In the genomic region with DNA sequence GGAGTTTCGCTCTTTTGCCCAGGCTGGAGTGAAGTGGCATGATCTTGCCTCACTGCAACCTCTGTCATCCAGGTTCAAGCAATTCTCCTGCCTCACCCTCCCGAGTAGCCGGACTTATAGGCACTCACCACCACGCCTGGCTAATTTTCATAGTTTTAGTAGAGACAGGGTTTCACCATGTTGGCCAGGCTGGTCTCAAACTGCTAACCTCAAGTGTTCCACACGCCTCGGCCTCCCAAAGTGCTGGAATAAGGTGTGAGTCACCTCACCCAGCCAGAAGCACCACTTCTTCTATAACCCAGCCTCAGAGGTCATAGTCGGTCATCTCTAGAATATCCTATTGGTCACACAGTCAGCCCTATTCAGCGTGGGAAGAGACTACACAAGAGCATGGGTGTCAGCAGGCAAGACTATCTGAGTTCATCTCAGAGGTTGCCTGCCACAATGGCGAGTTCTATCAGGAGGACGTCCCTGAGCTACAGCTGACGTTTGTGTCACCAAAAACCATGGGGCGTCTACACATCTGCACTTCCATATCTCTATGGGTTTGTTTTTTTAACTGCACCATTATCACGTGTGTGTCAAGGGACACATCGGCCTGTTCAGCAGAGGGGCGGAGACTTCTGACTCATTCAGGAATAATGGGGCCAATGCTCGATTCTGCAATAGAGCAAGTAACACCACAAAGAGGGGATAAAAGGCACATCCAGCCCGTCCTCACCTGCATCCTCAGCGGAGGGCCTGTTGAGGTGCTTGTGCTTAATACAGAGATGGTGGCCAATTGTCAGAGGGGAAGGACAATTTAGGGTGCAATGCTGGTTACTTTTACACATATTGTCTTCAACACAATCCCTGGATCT, we compare ENCODE assay signal across 8 cellular contexts.
DNase-seq lines count a peak whose midpoint lies in the region; ATAC-seq, FAIRE-seq and TF ChIP-seq lines count a peak whose summit lies in the region.

No MANE protein-coding gene starts in this region.

- no peaks in the 10 kb centered on the region for H4K20me1 ChIP-seq in BLaER1
- H4K20me1 ChIP-seq in Karpas-422 (ENCODE audit: insufficient read depth, low read depth, low read length): no peaks in the 10 kb centered on the region

- DNase-seq in MG63 (peak; percentile 32), bronchial epithelial cell (ENCODE audit: low read depth) (peak; percentile 71), mucosa of descending colon (peak in 1 of 3 donors; percentile 56), cerebellar cortex (ENCODE audit: low spot score) (no peak), RPMI8226 (no peak), Karpas-422 (no peak)

- H3K4me1 ChIP-seq in BLaER1: peaks cover 67% of the 10 kb centered on the region
- peaks cover 27% of the 10 kb centered on the region for H3K4me1 ChIP-seq in mucosa of descending colon (ENCODE audit: low read depth)
- H3K4me1 ChIP-seq in Karpas-422 (ENCODE audit: low read length): peaks cover 15% of the 10 kb centered on the region

- H3K4me3 ChIP-seq in BLaER1: no peak overlapping the region
- no peak overlapping the region for H3K4me3 ChIP-seq in MG63
- no peak overlapping the region for H3K4me3 ChIP-seq in bronchial epithelial cell (ENCODE audit: low read depth, low read length)
- H3K4me3 ChIP-seq in mucosa of descending colon: no peak overlapping the region
- H3K4me3 ChIP-seq in Karpas-422 (ENCODE audit: low read length): no peak overlapping the region

- TF ChIP-seq CTCF in bronchial epithelial cell (IDR thresholded peaks at IDR 0.05; ENCODE audit: insufficient read depth, low read length, severe bottlenecking) (no peak), mucosa of descending colon (IDR thresholded peaks at IDR 0.05) (no peak)

- intact Hi-C loops in mucosa of descending colon (cut with DNase I, micrococcal nuclease): no loop called here

- H3K79me2 ChIP-seq in Karpas-422 (ENCODE audit: low read length): no peaks in the 10 kb centered on the region

- H3K9me3 ChIP-seq in BLaER1 (peaks cover 8% of the 10 kb centered on the region; the same call in 1 of the 2 replicates), MG63 (peaks cover 2% of the 10 kb centered on the region), mucosa of descending colon (no peaks in the 10 kb centered on the region), Karpas-422 (ENCODE audit: low read length) (no peaks in the 10 kb centered on the region)

- H3K36me3 ChIP-seq in BLaER1 (no peaks in the 10 kb centered on the region), MG63 (no peaks in the 10 kb centered on the region), bronchial epithelial cell (ENCODE audit: control insufficient read depth, insufficient read depth, low read length) (no peaks in the 10 kb centered on the region), mucosa of descending colon (ENCODE audit: low read depth) (no peaks in the 10 kb centered on the region), Karpas-422 (ENCODE audit: insufficient read depth, low read length) (no peaks in the 10 kb centered on the region)

- H3K27ac ChIP-seq in BLaER1 (no peak overlapping the region), Karpas-422 (ENCODE audit: low read length) (no peak overlapping the region)

- H3K9me2 ChIP-seq in Karpas-422 (replicated peaks; ENCODE audit: insufficient read depth, low read length): no peaks in the 10 kb centered on the region

- no peak overlapping the region for H3K9ac ChIP-seq in BLaER1
- no peak overlapping the region for H3K9ac ChIP-seq in Karpas-422 (ENCODE audit: low read length)

- ATAC-seq in mucosa of descending colon: peak; percentile 67
- ATAC-seq in HG03095 (IDR thresholded peaks at IDR 0.05; ENCODE audit: unreplicated experiment): no peak

- no peaks in the 10 kb centered on the region for H3K27me3 ChIP-seq in BLaER1
- no peaks in the 10 kb centered on the region for H3K27me3 ChIP-seq in MG63
- no peaks in the 10 kb centered on the region for H3K27me3 ChIP-seq in bronchial epithelial cell (ENCODE audit: control insufficient read depth, insufficient read depth, low read length)
- peaks cover 2% of the 10 kb centered on the region; the same call in 1 of the 2 replicates for H3K27me3 ChIP-seq in Karpas-422 (ENCODE audit: low read length)

- H3K4me2 ChIP-seq in BLaER1 (peak overlapping the region; percentile 25; the same call in 1 of the 2 replicates), Karpas-422 (ENCODE audit: low read depth, low read length, poor library complexity, severe bottlenecking) (no peak overlapping the region)

- no peak overlapping the region for H2AFZ ChIP-seq in Karpas-422 (ENCODE audit: low read length)

- FAIRE-seq in bronchial epithelial cell (lab: Jason Lieb, UNC): no peak

Comparison
In these comparisons a context has a peak if more than half of its experiments do, and no peak if none do; other contexts are left out.
1. DNase-seq: peak in MG63 (single experiment) and bronchial epithelial cell (single experiment); none in cerebellar cortex (single experiment), RPMI8226 (single experiment) and Karpas-422 (single experiment).